1 cellular context compared by ENCODE assay signal in the genomic region with DNA sequence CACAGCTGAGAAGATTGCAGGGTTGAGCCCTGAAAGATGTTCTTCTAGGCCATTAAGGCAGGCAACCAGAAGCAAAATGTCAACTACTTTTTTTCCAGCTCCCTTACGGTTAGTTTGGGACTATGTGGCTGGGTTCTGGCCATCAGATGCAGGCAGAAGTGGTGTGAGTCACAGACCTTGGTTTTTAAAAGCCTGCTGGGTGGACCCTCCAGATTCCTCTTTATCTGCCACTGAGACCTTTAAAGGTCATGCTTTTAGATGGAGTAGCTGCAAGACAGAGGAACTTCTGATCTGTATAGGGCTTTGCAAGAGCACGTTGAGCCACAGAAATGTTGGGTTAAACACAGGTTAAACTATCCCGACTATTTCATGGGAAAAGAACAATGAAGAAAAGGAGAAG.
TF ChIP-seq lines count a peak whose summit lies in the region.

No MANE protein-coding gene starts in this region.

TF ChIP-seq in K562, 482 proteins besides CTCF, POLR2A, EP300 and RAD21 (continues in another document):
- TF ChIP-seq FIP1L1 (IDR thresholded peaks at IDR 0.05; ENCODE audit: low read depth, low read length, poor library complexity, severe bottlenecking) (no peak), WHSC1 (IDR thresholded peaks at IDR 0.05; ENCODE audit: low read length) (no peak), MYNN (IDR thresholded peaks at IDR 0.05) (peak; percentile 43; the same call in 1 of the 2 replicates), MYNN (CRISPR knock-in tag; IDR thresholded peaks at IDR 0.05) (no peak), ZEB2 (IDR thresholded peaks at IDR 0.05) (no peak), MTA2 (IDR thresholded peaks at IDR 0.05; ENCODE audit: low read depth) (no peak), TCFL5 (CRISPR knock-in tag; conservative IDR thresholded peaks at IDR 0.05) (no peak), PML (IDR thresholded peaks at IDR 0.05; ENCODE audit: low read length) (no peak), CBX1 (IDR thresholded peaks at IDR 0.05; ENCODE audit: low read depth) (no peak), ZKSCAN8 (CRISPR knock-in tag; IDR thresholded peaks at IDR 0.05) (no peak), CBX3 (IDR thresholded peaks at IDR 0.05; ENCODE audit: borderline replicate concordance in 1 of 2, low read length in 2 of 2) (peak in 1 of 2 experiments; percentile 19; a peak in 1 of 3 replicates), ZNF644 (tag; IDR thresholded peaks at IDR 0.05; ENCODE audit: low read depth) (no peak), SMC3 (conservative IDR thresholded peaks at IDR 0.05; ENCODE audit: insufficient read depth, low read depth, low read length) (no peak), TCF3 (CRISPR knock-in tag; IDR thresholded peaks at IDR 0.05) (peak; percentile 70), ZFP36 (IDR thresholded peaks at IDR 0.05; ENCODE audit: low read depth, low read length, partially characterized antibody) (no peak), TEAD4 (IDR thresholded peaks at IDR 0.05; ENCODE audit: low read length) (peak; percentile 74), TEAD4 (CRISPR knock-in tag; IDR thresholded peaks at IDR 0.05; ENCODE audit: borderline replicate concordance) (no peak), TCF7L2 (IDR thresholded peaks at IDR 0.05; ENCODE audit: low read depth, low read length) (no peak), ZKSCAN3 (CRISPR knock-in tag; IDR thresholded peaks at IDR 0.05) (no peak), ZNF551 (CRISPR knock-in tag; IDR thresholded peaks at IDR 0.05) (no peak), JUN (IDR thresholded peaks at IDR 0.05; ENCODE audit: borderline replicate concordance, low read depth, low read length) (peak; percentile 56; the same call in 1 of the 2 replicates), JUN (CRISPR knock-in tag; IDR thresholded peaks at IDR 0.05; ENCODE audit: borderline replicate concordance) (no peak), FOSL1 (tag; conservative IDR thresholded peaks at IDR 0.05) (peak; percentile 88), ZNF707 (CRISPR knock-in tag; conservative IDR thresholded peaks at IDR 0.05) (no peak), SIX5 (IDR thresholded peaks at IDR 0.05; ENCODE audit: borderline replicate concordance in 1 of 2, insufficient read depth in 1 of 2, low read depth in 1 of 2, low read length in 2 of 2) (no peak; a peak in 1 of 4 replicates), EGR1 (conservative IDR thresholded peaks at IDR 0.05) (no peak), NFE2L1 (tag; IDR thresholded peaks at IDR 0.05; ENCODE audit: borderline replicate concordance, low read depth) (no peak), MCM3 (IDR thresholded peaks at IDR 0.05) (no peak)
- TF ChIP-seq, protein P1, sequence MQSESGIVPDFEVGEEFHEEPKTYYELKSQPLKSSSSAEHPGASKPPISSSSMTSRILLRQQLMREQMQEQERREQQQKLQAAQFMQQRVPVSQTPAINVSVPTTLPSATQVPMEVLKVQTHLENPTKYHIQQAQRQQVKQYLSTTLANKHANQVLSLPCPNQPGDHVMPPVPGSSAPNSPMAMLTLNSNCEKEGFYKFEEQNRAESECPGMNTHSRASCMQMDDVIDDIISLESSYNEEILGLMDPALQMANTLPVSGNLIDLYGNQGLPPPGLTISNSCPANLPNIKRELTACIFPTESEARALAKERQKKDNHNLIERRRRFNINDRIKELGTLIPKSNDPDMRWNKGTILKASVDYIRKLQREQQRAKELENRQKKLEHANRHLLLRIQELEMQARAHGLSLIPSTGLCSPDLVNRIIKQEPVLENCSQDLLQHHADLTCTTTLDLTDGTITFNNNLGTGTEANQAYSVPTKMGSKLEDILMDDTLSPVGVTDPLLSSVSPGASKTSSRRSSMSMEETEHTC (IDR thresholded peaks at IDR 0.05), result no peak
- TF ChIP-seq, protein P2, sequence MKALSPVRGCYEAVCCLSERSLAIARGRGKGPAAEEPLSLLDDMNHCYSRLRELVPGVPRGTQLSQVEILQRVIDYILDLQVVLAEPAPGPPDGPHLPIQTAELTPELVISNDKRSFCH (CRISPR knock-in tag; IDR thresholded peaks at IDR 0.05), result no peak
- TF ChIP-seq, protein P2 (tag; IDR thresholded peaks at IDR 0.05), result peak; percentile 97
- TF ChIP-seq, protein P3, sequence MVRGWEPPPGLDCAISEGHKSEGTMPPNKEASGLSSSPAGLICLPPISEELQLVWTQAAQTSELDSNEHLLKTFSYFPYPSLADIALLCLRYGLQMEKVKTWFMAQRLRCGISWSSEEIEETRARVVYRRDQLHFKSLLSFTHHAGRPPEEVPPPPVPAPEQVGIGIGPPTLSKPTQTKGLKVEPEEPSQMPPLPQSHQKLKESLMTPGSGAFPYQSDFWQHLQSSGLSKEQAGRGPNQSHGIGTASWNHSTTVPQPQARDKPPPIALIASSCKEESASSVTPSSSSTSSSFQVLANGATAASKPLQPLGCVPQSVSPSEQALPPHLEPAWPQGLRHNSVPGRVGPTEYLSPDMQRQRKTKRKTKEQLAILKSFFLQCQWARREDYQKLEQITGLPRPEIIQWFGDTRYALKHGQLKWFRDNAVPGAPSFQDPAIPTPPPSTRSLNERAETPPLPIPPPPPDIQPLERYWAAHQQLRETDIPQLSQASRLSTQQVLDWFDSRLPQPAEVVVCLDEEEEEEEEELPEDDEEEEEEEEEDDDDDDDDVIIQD (CRISPR knock-in tag; IDR thresholded peaks at IDR 0.05), result no peak
- TF ChIP-seq, protein P4, sequence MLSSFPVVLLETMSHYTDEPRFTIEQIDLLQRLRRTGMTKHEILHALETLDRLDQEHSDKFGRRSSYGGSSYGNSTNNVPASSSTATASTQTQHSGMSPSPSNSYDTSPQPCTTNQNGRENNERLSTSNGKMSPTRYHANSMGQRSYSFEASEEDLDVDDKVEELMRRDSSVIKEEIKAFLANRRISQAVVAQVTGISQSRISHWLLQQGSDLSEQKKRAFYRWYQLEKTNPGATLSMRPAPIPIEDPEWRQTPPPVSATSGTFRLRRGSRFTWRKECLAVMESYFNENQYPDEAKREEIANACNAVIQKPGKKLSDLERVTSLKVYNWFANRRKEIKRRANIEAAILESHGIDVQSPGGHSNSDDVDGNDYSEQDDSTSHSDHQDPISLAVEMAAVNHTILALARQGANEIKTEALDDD (IDR thresholded peaks at IDR 0.05), result peak; percentile 58
- TF ChIP-seq, protein P5, sequence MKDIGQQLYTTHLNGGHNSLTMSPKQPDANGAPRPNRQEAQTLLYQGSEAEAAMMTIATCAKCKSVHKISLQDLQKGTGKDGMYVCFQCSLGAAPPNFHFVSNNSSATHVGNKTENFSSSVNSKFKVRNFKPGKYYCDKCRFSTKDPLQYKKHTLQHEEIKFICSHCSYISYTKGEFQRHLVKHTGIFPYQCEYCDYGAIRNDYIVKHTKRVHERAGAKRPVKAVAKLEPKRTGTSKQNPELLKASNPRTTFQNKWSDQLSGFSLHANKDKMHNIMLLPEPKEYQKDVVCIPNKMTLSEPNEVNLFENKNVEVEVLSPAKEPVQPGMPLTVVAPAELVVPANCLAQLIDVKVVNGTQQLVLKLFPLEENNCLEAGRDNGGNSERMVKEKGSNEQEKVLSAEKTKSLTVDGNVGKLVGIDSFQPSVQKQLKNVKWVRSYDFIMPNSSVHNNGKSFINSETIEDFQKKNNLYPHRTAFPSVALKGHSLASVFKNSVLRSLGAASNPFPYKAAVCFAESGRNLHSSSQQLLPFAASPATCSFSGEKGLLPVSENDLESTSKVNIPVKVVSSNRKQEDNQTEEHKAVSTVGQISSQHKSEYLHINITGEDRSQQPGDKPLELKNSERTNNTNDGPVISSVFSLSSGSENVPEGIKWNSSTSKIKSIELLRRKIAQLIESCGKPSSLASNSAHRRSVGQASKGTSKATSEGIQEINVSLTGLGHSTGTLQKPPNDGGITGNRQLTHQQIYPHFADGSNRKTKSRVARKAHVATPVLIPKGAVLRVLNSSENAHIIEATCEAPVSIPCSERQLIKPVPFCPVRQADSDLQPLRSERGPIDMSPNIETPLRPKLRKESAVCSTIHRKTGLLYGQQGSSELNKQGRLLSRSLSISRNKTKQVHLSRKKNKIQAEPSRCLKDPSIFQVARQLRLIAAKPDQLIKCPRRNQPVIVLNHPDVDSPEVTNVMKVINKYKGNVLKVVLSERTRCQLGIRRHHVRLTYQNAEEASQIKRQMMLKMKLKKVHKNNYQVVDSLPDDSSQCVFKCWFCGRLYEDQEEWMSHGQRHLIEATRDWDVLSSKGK (CRISPR knock-in tag; IDR thresholded peaks at IDR 0.05), result no peak
- TF ChIP-seq, protein P6, sequence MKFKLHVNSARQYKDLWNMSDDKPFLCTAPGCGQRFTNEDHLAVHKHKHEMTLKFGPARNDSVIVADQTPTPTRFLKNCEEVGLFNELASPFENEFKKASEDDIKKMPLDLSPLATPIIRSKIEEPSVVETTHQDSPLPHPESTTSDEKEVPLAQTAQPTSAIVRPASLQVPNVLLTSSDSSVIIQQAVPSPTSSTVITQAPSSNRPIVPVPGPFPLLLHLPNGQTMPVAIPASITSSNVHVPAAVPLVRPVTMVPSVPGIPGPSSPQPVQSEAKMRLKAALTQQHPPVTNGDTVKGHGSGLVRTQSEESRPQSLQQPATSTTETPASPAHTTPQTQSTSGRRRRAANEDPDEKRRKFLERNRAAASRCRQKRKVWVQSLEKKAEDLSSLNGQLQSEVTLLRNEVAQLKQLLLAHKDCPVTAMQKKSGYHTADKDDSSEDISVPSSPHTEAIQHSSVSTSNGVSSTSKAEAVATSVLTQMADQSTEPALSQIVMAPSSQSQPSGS (CRISPR knock-in tag; IDR thresholded peaks at IDR 0.05), result no peak
- TF ChIP-seq, protein P7, sequence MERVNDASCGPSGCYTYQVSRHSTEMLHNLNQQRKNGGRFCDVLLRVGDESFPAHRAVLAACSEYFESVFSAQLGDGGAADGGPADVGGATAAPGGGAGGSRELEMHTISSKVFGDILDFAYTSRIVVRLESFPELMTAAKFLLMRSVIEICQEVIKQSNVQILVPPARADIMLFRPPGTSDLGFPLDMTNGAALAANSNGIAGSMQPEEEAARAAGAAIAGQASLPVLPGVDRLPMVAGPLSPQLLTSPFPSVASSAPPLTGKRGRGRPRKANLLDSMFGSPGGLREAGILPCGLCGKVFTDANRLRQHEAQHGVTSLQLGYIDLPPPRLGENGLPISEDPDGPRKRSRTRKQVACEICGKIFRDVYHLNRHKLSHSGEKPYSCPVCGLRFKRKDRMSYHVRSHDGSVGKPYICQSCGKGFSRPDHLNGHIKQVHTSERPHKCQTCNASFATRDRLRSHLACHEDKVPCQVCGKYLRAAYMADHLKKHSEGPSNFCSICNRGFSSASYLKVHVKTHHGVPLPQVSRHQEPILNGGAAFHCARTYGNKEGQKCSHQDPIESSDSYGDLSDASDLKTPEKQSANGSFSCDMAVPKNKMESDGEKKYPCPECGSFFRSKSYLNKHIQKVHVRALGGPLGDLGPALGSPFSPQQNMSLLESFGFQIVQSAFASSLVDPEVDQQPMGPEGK (CRISPR knock-in tag; IDR thresholded peaks at IDR 0.05; ENCODE audit: borderline replicate concordance), result no peak
- TF ChIP-seq, protein P8, sequence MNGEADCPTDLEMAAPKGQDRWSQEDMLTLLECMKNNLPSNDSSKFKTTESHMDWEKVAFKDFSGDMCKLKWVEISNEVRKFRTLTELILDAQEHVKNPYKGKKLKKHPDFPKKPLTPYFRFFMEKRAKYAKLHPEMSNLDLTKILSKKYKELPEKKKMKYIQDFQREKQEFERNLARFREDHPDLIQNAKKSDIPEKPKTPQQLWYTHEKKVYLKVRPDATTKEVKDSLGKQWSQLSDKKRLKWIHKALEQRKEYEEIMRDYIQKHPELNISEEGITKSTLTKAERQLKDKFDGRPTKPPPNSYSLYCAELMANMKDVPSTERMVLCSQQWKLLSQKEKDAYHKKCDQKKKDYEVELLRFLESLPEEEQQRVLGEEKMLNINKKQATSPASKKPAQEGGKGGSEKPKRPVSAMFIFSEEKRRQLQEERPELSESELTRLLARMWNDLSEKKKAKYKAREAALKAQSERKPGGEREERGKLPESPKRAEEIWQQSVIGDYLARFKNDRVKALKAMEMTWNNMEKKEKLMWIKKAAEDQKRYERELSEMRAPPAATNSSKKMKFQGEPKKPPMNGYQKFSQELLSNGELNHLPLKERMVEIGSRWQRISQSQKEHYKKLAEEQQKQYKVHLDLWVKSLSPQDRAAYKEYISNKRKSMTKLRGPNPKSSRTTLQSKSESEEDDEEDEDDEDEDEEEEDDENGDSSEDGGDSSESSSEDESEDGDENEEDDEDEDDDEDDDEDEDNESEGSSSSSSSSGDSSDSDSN (IDR thresholded peaks at IDR 0.05; ENCODE audit: borderline replicate concordance in 1 of 2, low read depth in 2 of 2, low read length in 2 of 2), result no peak; a peak in 1 of 4 replicates
- TF ChIP-seq, protein P9, sequence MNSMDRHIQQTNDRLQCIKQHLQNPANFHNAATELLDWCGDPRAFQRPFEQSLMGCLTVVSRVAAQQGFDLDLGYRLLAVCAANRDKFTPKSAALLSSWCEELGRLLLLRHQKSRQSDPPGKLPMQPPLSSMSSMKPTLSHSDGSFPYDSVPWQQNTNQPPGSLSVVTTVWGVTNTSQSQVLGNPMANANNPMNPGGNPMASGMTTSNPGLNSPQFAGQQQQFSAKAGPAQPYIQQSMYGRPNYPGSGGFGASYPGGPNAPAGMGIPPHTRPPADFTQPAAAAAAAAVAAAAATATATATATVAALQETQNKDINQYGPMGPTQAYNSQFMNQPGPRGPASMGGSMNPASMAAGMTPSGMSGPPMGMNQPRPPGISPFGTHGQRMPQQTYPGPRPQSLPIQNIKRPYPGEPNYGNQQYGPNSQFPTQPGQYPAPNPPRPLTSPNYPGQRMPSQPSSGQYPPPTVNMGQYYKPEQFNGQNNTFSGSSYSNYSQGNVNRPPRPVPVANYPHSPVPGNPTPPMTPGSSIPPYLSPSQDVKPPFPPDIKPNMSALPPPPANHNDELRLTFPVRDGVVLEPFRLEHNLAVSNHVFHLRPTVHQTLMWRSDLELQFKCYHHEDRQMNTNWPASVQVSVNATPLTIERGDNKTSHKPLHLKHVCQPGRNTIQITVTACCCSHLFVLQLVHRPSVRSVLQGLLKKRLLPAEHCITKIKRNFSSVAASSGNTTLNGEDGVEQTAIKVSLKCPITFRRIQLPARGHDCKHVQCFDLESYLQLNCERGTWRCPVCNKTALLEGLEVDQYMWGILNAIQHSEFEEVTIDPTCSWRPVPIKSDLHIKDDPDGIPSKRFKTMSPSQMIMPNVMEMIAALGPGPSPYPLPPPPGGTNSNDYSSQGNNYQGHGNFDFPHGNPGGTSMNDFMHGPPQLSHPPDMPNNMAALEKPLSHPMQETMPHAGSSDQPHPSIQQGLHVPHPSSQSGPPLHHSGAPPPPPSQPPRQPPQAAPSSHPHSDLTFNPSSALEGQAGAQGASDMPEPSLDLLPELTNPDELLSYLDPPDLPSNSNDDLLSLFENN (IDR thresholded peaks at IDR 0.05; ENCODE audit: low read depth in 2 of 2, low read length in 2 of 2), result no peak
